ENCODE assay signal across 36 cellular contexts in the genomic region with DNA sequence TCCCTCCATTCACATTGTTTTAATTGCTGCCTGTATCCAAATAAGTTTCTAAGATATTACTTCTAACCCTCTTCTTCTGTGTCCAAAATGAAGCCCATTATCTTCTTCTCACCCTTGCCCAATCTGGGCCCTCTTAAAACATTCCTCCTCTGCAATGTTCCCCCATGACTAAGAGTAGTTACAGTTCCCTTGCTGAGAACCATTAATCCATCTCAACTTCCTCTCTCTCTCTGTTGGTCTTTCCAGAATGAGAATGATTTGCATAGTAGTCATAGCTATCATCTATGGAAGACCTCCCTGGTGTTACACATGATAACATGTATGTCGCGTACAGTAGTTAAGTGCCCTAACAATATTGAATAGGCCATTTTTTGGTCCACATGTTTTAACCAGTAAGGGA.
"Had no signal": no experiment of that assay in that cellular context is flagged by ENCODE, and none has a peak within 500 bp of the region (broad histone marks: within the 10 kb centered on the region; RNA-seq: fewer than 3 reads in every experiment).

No MANE protein-coding gene starts in this region.

- H3K27me3 Mint-ChIP-seq: activated naive CD8-positive, alpha-beta T cell treated with anti-CD3 and anti-CD28 coated beads for 36 hours; activated naive CD8-positive, alpha-beta T cell treated with anti-CD3 and anti-CD28 coated beads, Interleukin-2, amount 50 U/mL, for 24 hours had no signal

- H3K27ac Mint-ChIP-seq: activated CD4-positive, alpha-beta memory T cell treated with anti-CD3 and anti-CD28 coated beads for 36 hours; activated CD4-positive, alpha-beta T cell treated with anti-CD3 and anti-CD28 coated beads for 36 hours; activated CD4-positive, alpha-beta T cell treated with anti-CD3 and anti-CD28 coated beads, Interleukin-2, amount 10 ng/mL, durations not matched to agents 24 days and 14 days; activated CD8-positive, alpha-beta memory T cell treated with anti-CD3 and anti-CD28 coated beads, Interleukin-2, amount 10 ng/mL, durations not matched to agents 7 days and 5 days; activated CD8-positive, alpha-beta T cell treated with anti-CD3 and anti-CD28 coated beads, Interleukin-2, amount 10 ng/mL, durations not matched to agents 7 days and 5 days; activated naive CD4-positive, alpha-beta T cell treated with anti-CD3 and anti-CD28 coated beads for 36 hours; activated naive CD4-positive, alpha-beta T cell treated with anti-CD3 and anti-CD28 coated beads, Interleukin-2, amount 50 U/mL, for 24 hours; activated naive CD8-positive, alpha-beta T cell treated with anti-CD3 and anti-CD28 coated beads for 36 hours; activated naive CD8-positive, alpha-beta T cell treated with anti-CD3 and anti-CD28 coated beads, Interleukin-2, amount 50 U/mL, for 24 hours; activated T-helper 1 cell treated with anti-CD3 and anti-CD28 coated beads, Interleukin-12 subunit alpha, Interleukin-12 subunit beta, Interleukin-2, Interleukin-4 antibody, amounts not matched to agents 30 ng/mL and 10 ng/mL and 1 ng/mL, durations not matched to agents 14 hours and 24 hours and 36 hours; activated T-helper 2 cell treated with anti-CD3 and anti-CD28 coated beads, Interferon-gamma antibody, Interleukin-2, Interleukin-4, amounts not matched to agents 10 μg/mL and 5 μg/mL and 100 μg/mL, durations not matched to agents 14 hours and 24 hours and 36 hours; brain; T-helper 17 cell had no signal

- H3K4me3 ChIP-seq: adrenal gland, breast epithelium, cardiac muscle cell, colonic mucosa, esophagus muscularis mucosa, gastrocnemius medialis, heart left ventricle had no signal

- H3K4me1 Mint-ChIP-seq: activated CD4-positive, alpha-beta T cell treated with anti-CD3 and anti-CD28 coated beads for 36 hours; activated CD4-positive, alpha-beta T cell treated with anti-CD3 and anti-CD28 coated beads, Interleukin-2, amount 10 ng/mL, durations not matched to agents 24 days and 14 days; activated CD8-positive, alpha-beta memory T cell treated with anti-CD3 and anti-CD28 coated beads, Interleukin-2, amount 10 ng/mL, durations not matched to agents 7 days and 5 days; activated naive CD4-positive, alpha-beta T cell treated with anti-CD3 and anti-CD28 coated beads, Interleukin-2, amount 50 U/mL, for 24 hours; activated naive CD8-positive, alpha-beta T cell treated with anti-CD3 and anti-CD28 coated beads for 36 hours; activated naive CD8-positive, alpha-beta T cell treated with anti-CD3 and anti-CD28 coated beads, Interleukin-2, amount 50 U/mL, for 24 hours; T-helper 17 cell had no signal

- H3K4me3 Mint-ChIP-seq: activated CD4-positive, alpha-beta memory T cell treated with anti-CD3 and anti-CD28 coated beads for 36 hours; activated CD4-positive, alpha-beta T cell treated with anti-CD3 and anti-CD28 coated beads for 36 hours; activated CD4-positive, alpha-beta T cell treated with anti-CD3 and anti-CD28 coated beads, Interleukin-2, amount 10 ng/mL, durations not matched to agents 24 days and 14 days; activated CD8-positive, alpha-beta memory T cell treated with anti-CD3 and anti-CD28 coated beads, Interleukin-2, amount 10 ng/mL, durations not matched to agents 7 days and 5 days; activated CD8-positive, alpha-beta T cell treated with anti-CD3 and anti-CD28 coated beads, Interleukin-2, amount 10 ng/mL, durations not matched to agents 7 days and 5 days; activated naive CD4-positive, alpha-beta T cell treated with anti-CD3 and anti-CD28 coated beads for 36 hours; activated naive CD4-positive, alpha-beta T cell treated with anti-CD3 and anti-CD28 coated beads, Interleukin-2, amount 50 U/mL, for 24 hours; activated naive CD8-positive, alpha-beta T cell treated with anti-CD3 and anti-CD28 coated beads for 36 hours; activated naive CD8-positive, alpha-beta T cell treated with anti-CD3 and anti-CD28 coated beads, Interleukin-2, amount 50 U/mL, for 24 hours; activated T-helper 1 cell treated with anti-CD3 and anti-CD28 coated beads, Interleukin-12 subunit alpha, Interleukin-12 subunit beta, Interleukin-2, Interleukin-4 antibody, amounts not matched to agents 30 ng/mL and 10 ng/mL and 1 ng/mL, durations not matched to agents 14 hours and 24 hours and 36 hours; brain; T-helper 17 cell had no signal

- H3K36me3 Mint-ChIP-seq: activated CD4-positive, alpha-beta memory T cell treated with anti-CD3 and anti-CD28 coated beads for 36 hours; activated CD8-positive, alpha-beta memory T cell treated with anti-CD3 and anti-CD28 coated beads, Interleukin-2, amount 10 ng/mL, durations not matched to agents 7 days and 5 days; activated naive CD4-positive, alpha-beta T cell treated with anti-CD3 and anti-CD28 coated beads, Interleukin-2, amount 50 U/mL, for 24 hours; activated naive CD8-positive, alpha-beta T cell treated with anti-CD3 and anti-CD28 coated beads for 36 hours; brain had no signal

- H3K4me1 ChIP-seq: adrenal gland, breast epithelium, colonic mucosa, esophagus muscularis mucosa, foreskin keratinocyte, gastrocnemius medialis, heart left ventricle had no signal

- DNase-seq: activated CD4-positive, alpha-beta memory T cell treated with anti-CD3 and anti-CD28 coated beads for 36 hours; activated CD4-positive, alpha-beta T cell treated with anti-CD3 and anti-CD28 coated beads for 36 hours; activated CD4-positive, alpha-beta T cell treated with anti-CD3 and anti-CD28 coated beads, Interleukin-2, amount 10 ng/mL, durations not matched to agents 24 days and 14 days; activated CD4-positive, CD25-positive, alpha-beta regulatory T cell; activated CD4-positive, CD25-positive, alpha-beta regulatory T cell treated with anti-CD3 and anti-CD28 coated beads, Interleukin-2, amount 50 U/mL, for 72 hours; activated CD8-positive, alpha-beta memory T cell treated with anti-CD3 and anti-CD28 coated beads, Interleukin-2, amount 10 ng/mL, durations not matched to agents 7 days and 5 days; activated CD8-positive, alpha-beta memory T cell treated with anti-CD3 and anti-CD28 coated beads, Interleukin-2, amount 50 U/mL, for 4 hours; activated CD8-positive, alpha-beta T cell treated with anti-CD3 and anti-CD28 coated beads, Interleukin-2, amount 10 ng/mL, durations not matched to agents 7 days and 5 days; activated effector memory CD4-positive, alpha-beta T cell treated with anti-CD3 and anti-CD28 coated beads, Interleukin-2, amount 50 U/mL, for 16 hours; activated naive CD4-positive, alpha-beta T cell treated with anti-CD3 and anti-CD28 coated beads for 36 hours; activated naive CD8-positive, alpha-beta T cell treated with anti-CD3 and anti-CD28 coated beads for 36 hours; activated naive CD8-positive, alpha-beta T cell treated with anti-CD3 and anti-CD28 coated beads, Interleukin-2, amount 50 U/mL, for 24 hours; activated T-cell treated with anti-CD3 and anti-CD28 coated beads, Interleukin-2, amount 50 U/mL, for 1 hour; activated T-cell treated with anti-CD3 and anti-CD28 coated beads, Interleukin-2, amount 50 U/mL, for 48 hours; adrenal gland; amygdala; aorta; central memory CD4-positive, alpha-beta T cell; cerebellar nuclear complex; colonic mucosa; effector CD8-positive, alpha-beta T cell; erythroblast; gastrocnemius medialis; glutamatergic neuron; heart left ventricle; T-helper 17 cell had no signal

- H3K36me3 ChIP-seq: adrenal gland, breast epithelium, cardiac muscle cell, colonic mucosa, esophagus muscularis mucosa, gastrocnemius medialis, heart left ventricle had no signal

- H3K27ac ChIP-seq: adrenal gland, breast epithelium, cardiac muscle cell, colonic mucosa, esophagus muscularis mucosa, foreskin keratinocyte, gastrocnemius medialis, heart left ventricle had no signal

- H3K9me3 ChIP-seq: adrenal gland, breast epithelium, colonic mucosa, esophagus muscularis mucosa, gastrocnemius medialis, heart left ventricle had no signal

- FAIRE-seq: endometrium, endothelial cell of umbilical vein had no signal

- H3K9me3 Mint-ChIP-seq: activated CD4-positive, alpha-beta memory T cell treated with anti-CD3 and anti-CD28 coated beads for 36 hours; activated CD4-positive, alpha-beta T cell treated with anti-CD3 and anti-CD28 coated beads, Interleukin-2, amount 10 ng/mL, durations not matched to agents 24 days and 14 days; activated naive CD4-positive, alpha-beta T cell treated with anti-CD3 and anti-CD28 coated beads for 36 hours; activated naive CD4-positive, alpha-beta T cell treated with anti-CD3 and anti-CD28 coated beads, Interleukin-2, amount 50 U/mL, for 24 hours; activated naive CD8-positive, alpha-beta T cell treated with anti-CD3 and anti-CD28 coated beads for 36 hours; activated naive CD8-positive, alpha-beta T cell treated with anti-CD3 and anti-CD28 coated beads, Interleukin-2, amount 50 U/mL, for 24 hours; activated T-helper 1 cell treated with anti-CD3 and anti-CD28 coated beads, Interleukin-12 subunit alpha, Interleukin-12 subunit beta, Interleukin-2, Interleukin-4 antibody, amounts not matched to agents 30 ng/mL and 10 ng/mL and 1 ng/mL, durations not matched to agents 14 hours and 24 hours and 36 hours; activated T-helper 2 cell treated with anti-CD3 and anti-CD28 coated beads, Interferon-gamma antibody, Interleukin-2, Interleukin-4, amounts not matched to agents 10 μg/mL and 5 μg/mL and 100 μg/mL, durations not matched to agents 14 hours and 24 hours and 36 hours had no signal
